8 cellular contexts compared by ENCODE assay signal in genomic region chr14:35285168-35285990, GRCh38. TPM values are rescaled to one million over a fixed set of nuclear protein-coding genes. Genes with fewer than 3 reads are reported as not detected.
DNase-seq lines count a peak whose midpoint lies in the region; ATAC-seq, FAIRE-seq and TF ChIP-seq lines count a peak whose summit lies in the region.

No MANE protein-coding gene starts in this region.

- 71 to 81% methylated on average over 3 to 4 of the region's 4 CpGs for WGBS in transverse colon (ENCODE audit: low coverage in 1 of 2), 2 donors
- WGBS in lower leg skin, 2 donors, result 61 to 78% methylated on average over 4 of the region's 4 CpGs

- H2AFZ ChIP-seq in Loucy (ENCODE audit: low read length), result no peak overlapping the region

- H3K9ac ChIP-seq in Loucy (ENCODE audit: low read depth, low read length, poor library complexity, severe bottlenecking), result peak overlapping the region; percentile 91

- DNase-seq in HCEC 1CT (peak; percentile 52), bronchial epithelial cell (ENCODE audit: low read depth) (peak; percentile 73), transverse colon (no peak), H54 (ENCODE audit: insufficient read length, low spot score) (no peak), BE2C (no peak), lower leg skin (ENCODE audit: low spot score in 2 of 2) (no peak)

- peaks cover 32% of the 10 kb centered on the region for H3F3A ChIP-seq in Loucy (ENCODE audit: low read depth)

- no peaks in the 10 kb centered on the region for H4K20me1 ChIP-seq in Loucy (ENCODE audit: insufficient read depth, low read length, poor library complexity, severe bottlenecking)

- peak overlapping the region; percentile 91 for H3K4me2 ChIP-seq in Loucy (ENCODE audit: low read depth, low read length, poor library complexity, severe bottlenecking)

- TF ChIP-seq CTCF in Loucy (conservative IDR thresholded peaks at IDR 0.05; ENCODE audit: low read length) (no peak), bronchial epithelial cell (IDR thresholded peaks at IDR 0.05; ENCODE audit: insufficient read depth, low read length, severe bottlenecking) (no peak), transverse colon (IDR thresholded peaks at IDR 0.05) (no peak), BE2C (IDR thresholded peaks at IDR 0.05; ENCODE audit: low read depth, low read length) (no peak), lower leg skin (IDR thresholded peaks at IDR 0.05) (no peak)

- H3K36me3 ChIP-seq in Loucy (ENCODE audit: insufficient read depth, low read length) (no peaks in the 10 kb centered on the region), bronchial epithelial cell (ENCODE audit: control insufficient read depth, insufficient read depth, low read length) (peaks cover 1% of the 10 kb centered on the region), transverse colon (no peaks in the 10 kb centered on the region), BE2C (no peaks in the 10 kb centered on the region)

- FAIRE-seq in bronchial epithelial cell (lab: Jason Lieb, UNC) (no peak), H54 (lab: Jason Lieb, UNC) (no peak)

- no peak for TF ChIP-seq POLR2A in transverse colon (IDR thresholded peaks at IDR 0.05)
- no peak for TF ChIP-seq POLR2A in H54 (IDR thresholded peaks at IDR 0.05; ENCODE audit: low read depth, low read length)
- TF ChIP-seq POLR2A in lower leg skin (IDR thresholded peaks at IDR 0.05), result no peak

- in situ Hi-C loops in transverse colon (cut with MboI; ENCODE audit: low pct_ligation_motif_present in 1 of 4, low pct_unique_long_range_greater_than_20kb in 1 of 4, low sequenced_read_pairs in 3 of 4), result loop anchor here in 1 of 4 donors (25.0 kb wide), 1 partner anchor 127 kb away; the partner anchor contains the start of gene NFKBIA

- TF ChIP-seq EP300 in transverse colon (IDR thresholded peaks at IDR 0.05; ENCODE audit: low read depth), result no peak

- H3K9me3 ChIP-seq in Loucy (ENCODE audit: insufficient read depth, low read depth, low read length) (no peaks in the 10 kb centered on the region), transverse colon (no peaks in the 10 kb centered on the region), BE2C (no peaks in the 10 kb centered on the region)

- H3K27me3 ChIP-seq in Loucy (ENCODE audit: insufficient read depth, low read length, poor library complexity, severe bottlenecking) (no peaks in the 10 kb centered on the region), bronchial epithelial cell (ENCODE audit: control insufficient read depth, insufficient read depth, low read length) (no peaks in the 10 kb centered on the region), transverse colon (no peaks in the 10 kb centered on the region), BE2C (no peaks in the 10 kb centered on the region)

- no peaks in the 10 kb centered on the region for H3K79me2 ChIP-seq in Loucy (ENCODE audit: insufficient read depth, low read length)

- peak overlapping the region; percentile 2 to 61 (median 31) for H3K27ac ChIP-seq in transverse colon

- H3K4me3 ChIP-seq in Loucy (ENCODE audit: low read length, poor library complexity, severe bottlenecking) (peak overlapping the region; percentile 69), bronchial epithelial cell (ENCODE audit: low read depth, low read length) (no peak overlapping the region), transverse colon (no peak overlapping the region), BE2C (ENCODE audit: low read depth, low read length) (no peak overlapping the region), lower leg skin (ENCODE audit: low read depth, poor library complexity, severe bottlenecking) (no peak overlapping the region)

- H3K9me2 ChIP-seq in Loucy (replicated peaks; ENCODE audit: low read depth, low read length), result no peaks in the 10 kb centered on the region

- peaks cover 69% of the 10 kb centered on the region for H3K4me1 ChIP-seq in Loucy (ENCODE audit: insufficient read depth, low read length, poor library complexity, severe bottlenecking)
- peaks cover 0 to 2% (median 0%) of the 10 kb centered on the region in 4 donors for H3K4me1 ChIP-seq in transverse colon
- H3K4me1 ChIP-seq in BE2C, result no peaks in the 10 kb centered on the region

- ATAC-seq in GM18519 (IDR thresholded peaks at IDR 0.05; ENCODE audit: low FRiP score, unreplicated experiment), result peak; percentile 68

- intact Hi-C loops in transverse colon (cut with DNase I; ENCODE audit: low total_unique reads), result no loop called here
- intact Hi-C loops in lower leg skin (cut with DNase I; ENCODE audit: low total_unique reads), result no loop called here

RNA-seq across cellular contexts. Expression of gene PSMA6, which starts 6.8 kb away (rescaled TPM):
- 159 and 222 TPM in 2 replicates for total RNA-seq in bronchial epithelial cell
- 100 to 1,000 TPM in 2 of 4 donors, 10 to 100 TPM in 2; 24.5 to 141 (median 81.2) TPM for total RNA-seq in transverse colon
- polyA plus RNA-seq in BE2C (2012; ENCODE audit: insufficient read depth, insufficient read length, low read depth), result 217 TPM
- 100 to 1,000 TPM in 2 of 4 donors, 10 to 100 TPM in 2; 62.7 to 175 (median 102) TPM for total RNA-seq in lower leg skin

Comparison
In these comparisons a context has a peak if more than half of its experiments do, and no peak if none do; other contexts are left out.
1. DNase-seq: peak in HCEC 1CT (single experiment) and bronchial epithelial cell (single experiment); none in transverse colon (single experiment), H54 (single experiment), BE2C (single experiment) and lower leg skin (0 of 2).